In genomic region chr2:43519711-43520221, GRCh38 we compare ENCODE assay signal across 9 cellular contexts.
DNase-seq lines count a peak whose midpoint lies in the region; ATAC-seq and TF ChIP-seq lines count a peak whose summit lies in the region.
"Had no signal": no experiment of that assay in that cellular context is flagged by ENCODE, and none has a peak within 500 bp of the region (broad histone marks: within the 10 kb centered on the region; RNA-seq: fewer than 3 reads in every experiment).

No MANE protein-coding gene starts in this region.

- no peaks in the 10 kb centered on the region for H3K27me3 Mint-ChIP-seq in H9 (ENCODE audit: low read depth)

- H3K36me3 ChIP-seq in adipocyte (ENCODE audit: control insufficient read depth, insufficient read depth, low read length, severe bottlenecking) (no peaks in the 10 kb centered on the region), iPS-20b (ENCODE audit: insufficient read depth, low read depth, low read length) (no peaks in the 10 kb centered on the region), thyroid gland (no peaks in the 10 kb centered on the region)

- no peak overlapping the region for H3K56ac ChIP-seq in H9 (ENCODE audit: insufficient read length, low read depth, low read length)

- H3K9me3 ChIP-seq in adipocyte (ENCODE audit: control insufficient read depth, low read length) (no peaks in the 10 kb centered on the region), iPS-20b (ENCODE audit: insufficient read depth, low read depth, low read length) (no peaks in the 10 kb centered on the region), thyroid gland (no peaks in the 10 kb centered on the region), H9 (ENCODE audit: control insufficient read depth, low read depth, low read length) (no peaks in the 10 kb centered on the region)

- TF ChIP-seq CTCF in thyroid gland (IDR thresholded peaks at IDR 0.05) (no peak), H9 (conservative IDR thresholded peaks at IDR 0.05) (no peak)

- H2BK120ac ChIP-seq in H9 (ENCODE audit: low read depth, low read length, poor library complexity, severe bottlenecking): no peak overlapping the region

- H3K23ac ChIP-seq in H9 (ENCODE audit: insufficient read length, low read depth, low read length): no peak overlapping the region

- no peaks in the 10 kb centered on the region for H3K79me1 ChIP-seq in H9 (ENCODE audit: insufficient read depth, low read depth, low read length, poor library complexity, severe bottlenecking)

- H4K20me1 ChIP-seq in H9 (ENCODE audit: control insufficient read depth, insufficient read depth, insufficient read length): no peaks in the 10 kb centered on the region

- TF ChIP-seq POLR2A in thyroid gland (IDR thresholded peaks at IDR 0.05): no peak

- H4K5ac ChIP-seq in H9 (ENCODE audit: insufficient read length, low read depth, low read length): no peak overlapping the region

- H3K23me2 ChIP-seq in H9 (ENCODE audit: insufficient read length, low read depth, low read length, poor library complexity, severe bottlenecking): no peaks in the 10 kb centered on the region

- H2BK20ac ChIP-seq in H9 (ENCODE audit: low read depth, low read length, poor library complexity, severe bottlenecking): no peak overlapping the region

- no peak overlapping the region for H2BK12ac ChIP-seq in H9 (ENCODE audit: insufficient read length, low read depth, low read length)

- no peak overlapping the region for H3T11ph ChIP-seq in H9 (ENCODE audit: low read length)

- peaks cover 12 to 15% of the 10 kb centered on the region in 2 experiments; a peak in 3 of 4 replicates for H3K4me1 Mint-ChIP-seq in H9

- H3K79me2 ChIP-seq in H9 (ENCODE audit: insufficient read depth, low read length): no peaks in the 10 kb centered on the region

- H2BK15ac ChIP-seq in H9 (ENCODE audit: low read depth, low read length): no peak overlapping the region

- H3K36me3 Mint-ChIP-seq in H9 (ENCODE audit: insufficient read depth in 1 of 3, low read depth in 3 of 3): no peaks in the 10 kb centered on the region

- no peak overlapping the region for H3K4me3 Mint-ChIP-seq in H9

- H3K18ac ChIP-seq in H9 (ENCODE audit: insufficient read length, low read depth, low read length): no peak overlapping the region

- no peak overlapping the region for H4K91ac ChIP-seq in H9 (ENCODE audit: insufficient read length, low read depth, low read length)

- peak overlapping the region; percentile 30 for H3K27ac ChIP-seq in iPS-20b (ENCODE audit: low read length)
- H3K27ac ChIP-seq in thyroid gland: peak overlapping the region; percentile 70 to 86 (median 75)
- H3K27ac ChIP-seq in H9 (ENCODE audit: insufficient read length, low read depth, low read length): no peak overlapping the region

- H3K4me1 ChIP-seq in adipocyte (ENCODE audit: control insufficient read depth, insufficient read depth, low read length) (peaks cover 43% of the 10 kb centered on the region), iPS-20b (ENCODE audit: insufficient read depth, low read length) (peaks cover 8% of the 10 kb centered on the region; the same call in 1 of the 2 replicates), thyroid gland (peaks cover 26 to 47% of the 10 kb centered on the region in 2 donors), H9 (ENCODE audit: insufficient read depth, low read length) (no peaks in the 10 kb centered on the region; the same call in 1 of the 2 replicates)

- H3K4ac ChIP-seq in H9 (ENCODE audit: low read depth, low read length): no peak overlapping the region

- ATAC-seq in HG03442 (IDR thresholded peaks at IDR 0.05; ENCODE audit: unreplicated experiment): no peak

- DNase-seq in SIG-M5 treated with dmso at 0.1 percent for 504 hours (lab: John Stamatoyannopoulos, UW; ENCODE audit: unreplicated experiment) (peak; percentile 28), SIG-M5 (lab: John Stamatoyannopoulos, UW) (no peak), adipocyte (ENCODE audit: low read depth) (peak; percentile 89), thyroid gland (peak; percentile 20 to 57), NCI-H1105 treated with DMSO at 0.1 percent for 48 hours (lab: John Stamatoyannopoulos, UW) (no peak), H9 (no peak)
- DNase-seq: C1 segment of cervical spinal cord had no signal

- intact Hi-C loops in thyroid gland (cut with DNase I): no loop called here

- no peak overlapping the region for H3K4me2 ChIP-seq in H9 (ENCODE audit: insufficient read depth, insufficient read length, low read length)

- no peak overlapping the region for H4K8ac ChIP-seq in H9 (replicated peaks; ENCODE audit: insufficient read length, low read depth, low read length)

- no peak overlapping the region for H2AFZ ChIP-seq in H9 (ENCODE audit: low read length)

- no peaks in the 10 kb centered on the region for H3K27me3 ChIP-seq in adipocyte (replicated peaks; ENCODE audit: control insufficient read depth, insufficient read depth, low read length)
- no peaks in the 10 kb centered on the region for H3K27me3 ChIP-seq in iPS-20b (ENCODE audit: insufficient read depth, low read length)
- H3K27me3 ChIP-seq in thyroid gland: no peaks in the 10 kb centered on the region
- H3K27me3 ChIP-seq in H9 (ENCODE audit: insufficient read depth, low read length): no peaks in the 10 kb centered on the region

- no peak overlapping the region for H2BK5ac ChIP-seq in H9 (ENCODE audit: insufficient read length, low read length)

- no peak overlapping the region for H2AK5ac ChIP-seq in H9 (ENCODE audit: insufficient read length, low read length)

- no peaks in the 10 kb centered on the region for H3K9me3 Mint-ChIP-seq in H9

- H3K27ac Mint-ChIP-seq in H9: 0 out of 7 replicates have a peak overlapping the region, but pooled peaks of 1 of the 3 experiments have one; percentile 23

- WGBS in thyroid gland, 2 donors: 42 to 48% methylated on average over 2 of the region's 2 CpGs
- no CpG with 5 or more reads among the region's 2 CpGs for WGBS in H9 (ENCODE audit: extremely low coverage, insufficient read length, low lambda C conversion rate)

- H3K9ac ChIP-seq in adipocyte (ENCODE audit: low read length): peak overlapping the region; percentile 64
- H3K9ac ChIP-seq in iPS-20b (ENCODE audit: low read depth, low read length): no peak overlapping the region; the same call in 1 of the 2 replicates
- H3K9ac ChIP-seq in H9 (ENCODE audit: extremely low read depth, insufficient read length, low read length): no peak overlapping the region

- no peak overlapping the region for H3K14ac ChIP-seq in H9 (ENCODE audit: insufficient read depth, low read length)

- peak overlapping the region; percentile 34 for H3K4me3 ChIP-seq in adipocyte (ENCODE audit: low read length)
- H3K4me3 ChIP-seq in iPS-20b (ENCODE audit: low read length): no peak overlapping the region
- no peak overlapping the region for H3K4me3 ChIP-seq in thyroid gland (replicated peaks in 1 of 3)

Comparison
In these comparisons a context has a peak if more than half of its experiments do, and no peak if none do; other contexts are left out.
1. DNase-seq: peak in SIG-M5 treated with dmso at 0.1 percent for 504 hours (single experiment), adipocyte (single experiment) and thyroid gland (2 of 2); none in SIG-M5 (single experiment), NCI-H1105 treated with DMSO at 0.1 percent for 48 hours (single experiment) and H9 (single experiment).